22 cellular contexts compared by ENCODE assay signal in genomic region chr1:199044191-199044590, GRCh38.
"Had no signal": no experiment of that assay in that cellular context is flagged by ENCODE, and none has a peak within 500 bp of the region (broad histone marks: within the 10 kb centered on the region; RNA-seq: fewer than 3 reads in every experiment).

No MANE protein-coding gene starts in this region.

- H3K27me3 ChIP-seq: esophagus muscularis mucosa, neutrophil, pancreas, testis, upper lobe of left lung had no signal

- H3K4me3 ChIP-seq: esophagus muscularis mucosa, pancreas, testis, upper lobe of left lung had no signal

- H3K4me1 ChIP-seq: esophagus muscularis mucosa, pancreas, testis, upper lobe of left lung had no signal

- H3K27ac Mint-ChIP-seq: activated CD4-positive, alpha-beta T cell treated with anti-CD3 and anti-CD28 coated beads, Interleukin-2, amount 10 ng/mL, durations not matched to agents 7 days and 5 days; activated CD8-positive, alpha-beta T cell treated with anti-CD3 and anti-CD28 coated beads, Interleukin-2, amount 10 ng/mL, durations not matched to agents 7 days and 5 days; activated naive CD4-positive, alpha-beta T cell treated with anti-CD3 and anti-CD28 coated beads, Interleukin-2, amount 10 ng/mL, durations not matched to agents 7 days and 5 days; activated naive CD8-positive, alpha-beta T cell treated with anti-CD3 and anti-CD28 coated beads, Interleukin-2, amount 50 U/mL, for 24 hours; stimulated activated effector memory CD8-positive, alpha-beta T cell treated with anti-CD3 and anti-CD28 coated beads, Interleukin-12 subunit alpha, Interleukin-12 subunit beta, amount 100 ng/mL, for 72 hours; T-cell had no signal

- H3K27ac ChIP-seq: esophagus muscularis mucosa, neutrophil, pancreas, testis, upper lobe of left lung had no signal

- H3K9me3 ChIP-seq: neutrophil, pancreas, testis, upper lobe of left lung had no signal

- DNase-seq: activated CD4-positive, alpha-beta T cell treated with anti-CD3 and anti-CD28 coated beads, Interleukin-2, amount 10 ng/mL, durations not matched to agents 7 days and 5 days; activated CD8-positive, alpha-beta memory T cell treated with anti-CD3 and anti-CD28 coated beads, Interleukin-2, amount 50 U/mL, for 4 hours; activated CD8-positive, alpha-beta T cell treated with anti-CD3 and anti-CD28 coated beads, Interleukin-2, amount 10 ng/mL, durations not matched to agents 7 days and 5 days; activated effector memory CD4-positive, alpha-beta T cell treated with Interleukin-2 at 50 U/mL for 16 hours; activated naive CD4-positive, alpha-beta T cell treated with anti-CD3 and anti-CD28 coated beads, Interleukin-2, amount 10 ng/mL, durations not matched to agents 7 days and 5 days; activated naive CD8-positive, alpha-beta T cell treated with anti-CD3 and anti-CD28 coated beads, Interleukin-2, amount 50 U/mL, for 24 hours; activated T-cell treated with anti-CD3 and anti-CD28 coated beads, Interleukin-2, amount 50 U/mL, for 48 hours; cerebellar nuclear complex; cortex of kidney; effector CD4-positive, alpha-beta T cell; mesenchymal stem cell; naive thymus-derived CD4-positive, alpha-beta T cell; pancreas; stimulated activated CD4-positive, alpha-beta T cell treated with anti-CD3 and anti-CD28 coated beads, Interleukin-4, amount 100 ng/mL, for 24 hours; T-cell; T1000; testis; upper lobe of left lung had no signal

- FAIRE-seq: bronchial epithelial cell, pancreas had no signal

- H3K36me3 ChIP-seq: esophagus muscularis mucosa, neutrophil, pancreas, upper lobe of left lung had no signal

- H3K27me3 Mint-ChIP-seq: activated CD4-positive, alpha-beta T cell treated with anti-CD3 and anti-CD28 coated beads, Interleukin-2, amount 10 ng/mL, durations not matched to agents 7 days and 5 days; activated naive CD4-positive, alpha-beta T cell treated with anti-CD3 and anti-CD28 coated beads, Interleukin-2, amount 10 ng/mL, durations not matched to agents 7 days and 5 days; T-cell had no signal

- H3K4me3 Mint-ChIP-seq: activated CD4-positive, alpha-beta T cell treated with anti-CD3 and anti-CD28 coated beads, Interleukin-2, amount 10 ng/mL, durations not matched to agents 7 days and 5 days; activated CD8-positive, alpha-beta T cell treated with anti-CD3 and anti-CD28 coated beads, Interleukin-2, amount 10 ng/mL, durations not matched to agents 7 days and 5 days; activated naive CD4-positive, alpha-beta T cell treated with anti-CD3 and anti-CD28 coated beads, Interleukin-2, amount 10 ng/mL, durations not matched to agents 7 days and 5 days; activated naive CD8-positive, alpha-beta T cell treated with anti-CD3 and anti-CD28 coated beads, Interleukin-2, amount 50 U/mL, for 24 hours; naive thymus-derived CD4-positive, alpha-beta T cell; stimulated activated effector memory CD8-positive, alpha-beta T cell treated with anti-CD3 and anti-CD28 coated beads, Interleukin-12 subunit alpha, Interleukin-12 subunit beta, amount 100 ng/mL, for 72 hours; T-cell had no signal

- H3K36me3 Mint-ChIP-seq: stimulated activated effector memory CD8-positive, alpha-beta T cell treated with anti-CD3 and anti-CD28 coated beads, Interleukin-12 subunit alpha, Interleukin-12 subunit beta, amount 100 ng/mL, for 72 hours had no signal
